Comparison of ENCODE assay signal across 21 cellular contexts in the genomic region with DNA sequence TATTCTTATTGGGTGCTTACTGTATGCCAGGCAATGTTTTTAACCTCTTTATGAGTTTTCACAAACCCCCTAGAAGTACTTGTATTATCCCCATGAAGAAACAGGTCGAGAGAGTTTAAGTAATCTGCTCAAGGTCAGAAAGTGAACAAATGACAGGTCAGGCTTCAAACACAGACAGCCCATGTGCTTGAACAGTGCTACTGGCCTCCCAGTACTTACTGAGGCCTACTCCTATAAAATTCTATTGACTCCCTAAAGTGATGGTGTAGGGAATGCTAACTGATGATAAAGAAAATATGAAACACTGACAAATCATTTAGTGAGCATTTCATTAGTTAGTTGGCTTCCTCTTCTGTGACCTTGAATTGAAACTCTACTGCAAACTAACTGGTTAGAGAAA. TPM values are rescaled to one million over a fixed set of nuclear protein-coding genes. Genes with fewer than 3 reads are reported as not detected.
DNase-seq lines count a peak whose midpoint lies in the region; ATAC-seq and TF ChIP-seq lines count a peak whose summit lies in the region.
"Had no signal": no experiment of that assay in that cellular context is flagged by ENCODE, and none has a peak within 500 bp of the region (broad histone marks: within the 10 kb centered on the region; RNA-seq: fewer than 3 reads in every experiment).

No MANE protein-coding gene starts in this region.

- 42 to 59% (median 47%) methylated on average over 1 of the region's 1 CpG for WGBS in heart left ventricle, 4 donors
- 68% methylated on average over 1 of the region's 1 CpG for WGBS in prostate gland

- TF ChIP-seq CTCF in heart left ventricle (IDR thresholded peaks at IDR 0.05) = no peak
- TF ChIP-seq CTCF in neutrophil (IDR thresholded peaks at IDR 0.05) = no peak
- TF ChIP-seq CTCF in prostate gland (IDR thresholded peaks at IDR 0.05) = no peak

- H3K9me3 ChIP-seq in heart left ventricle (no peaks in the 10 kb centered on the region), neutrophil (no peaks in the 10 kb centered on the region), prostate gland (no peaks in the 10 kb centered on the region)
- H3K9me3 ChIP-seq: pancreas, thoracic aorta had no signal

- POLR2A ChIA-PET in activated naive CD8-positive, alpha-beta T cell treated with anti-CD3 and anti-CD28 coated beads, Interleukin-2, amount 10 ng/mL, durations not matched to agents 7 days and 5 days (lab: Charles Lee) = no interaction called here

- peak overlapping the region in 8 of 12 donors; percentile 30 to 97 (median 56) for H3K27ac ChIP-seq in heart left ventricle
- peak overlapping the region; percentile 15 for H3K27ac ChIP-seq in neutrophil
- H3K27ac ChIP-seq in prostate gland = no peak overlapping the region
- H3K27ac ChIP-seq: thoracic aorta had no signal

- peaks cover 6 to 16% (median 8%) of the 10 kb centered on the region in 3 donors for H3K4me1 Mint-ChIP-seq in IgD-negative memory B cell
- peaks cover 13% of the 10 kb centered on the region for H3K4me1 Mint-ChIP-seq in activated naive CD8-positive, alpha-beta T cell treated with anti-CD3 and anti-CD28 coated beads, Interleukin-2, amount 10 ng/mL, durations not matched to agents 7 days and 5 days

- H3K4me1 ChIP-seq in heart left ventricle (peaks cover 0 to 34% (median 15%) of the 10 kb centered on the region in 12 donors), neutrophil (ENCODE audit: control insufficient read depth in 1 of 2, insufficient read depth in 1 of 2, low read depth in 1 of 2, low read length in 1 of 2) (peaks cover 21 to 24% of the 10 kb centered on the region in 2 experiments), prostate gland (replicated peaks) (peaks cover 2% of the 10 kb centered on the region)

- H3K36me3 ChIP-seq in heart left ventricle (no peaks in the 10 kb centered on the region), neutrophil (no peaks in the 10 kb centered on the region), prostate gland (no peaks in the 10 kb centered on the region)
- H3K36me3 ChIP-seq: thoracic aorta had no signal

- ATAC-seq in heart left ventricle = no peak
- ATAC-seq in left cardiac atrium = no peak
- no peak for ATAC-seq in activated naive CD8-positive, alpha-beta T cell treated with anti-CD3 and anti-CD28 coated beads, Interleukin-2, amount 10 ng/mL, durations not matched to agents 7 days and 5 days (ENCODE audit: low read depth)
- ATAC-seq in HG02798 (IDR thresholded peaks at IDR 0.05; ENCODE audit: poor library complexity, unreplicated experiment) = no peak
- ATAC-seq: naive thymus-derived CD4-positive, alpha-beta T cell; pancreas had no signal

- H3K27me3 ChIP-seq in heart left ventricle = no peaks in the 10 kb centered on the region
- no peaks in the 10 kb centered on the region for H3K27me3 ChIP-seq in neutrophil
- H3K27me3 ChIP-seq in prostate gland (replicated peaks; ENCODE audit: insufficient read depth) = no peaks in the 10 kb centered on the region
- H3K27me3 ChIP-seq: dorsolateral prefrontal cortex, pancreas had no signal

- H3K4me3 ChIP-seq in heart left ventricle (no peak overlapping the region), neutrophil (ENCODE audit: low read depth in 1 of 2, low read length in 1 of 2) (no peak overlapping the region), prostate gland (no peak overlapping the region)
- H3K4me3 ChIP-seq: dorsolateral prefrontal cortex, pancreas, thoracic aorta had no signal

- intact Hi-C loops in heart left ventricle (cut with DNase I) (loop anchor here in 1 of 10 donors (5.0 kb wide), 1 partner anchor 39 kb away; no protein-coding TSS in a partner anchor), left cardiac atrium (cut with DNase I) (no loop called here), prostate gland (cut with DNase I) (no loop called here)

- TF ChIP-seq POLR2A in heart left ventricle (IDR thresholded peaks at IDR 0.05) = no peak
- no peak for TF ChIP-seq POLR2A in prostate gland (IDR thresholded peaks at IDR 0.05)

- DNase-seq in heart left ventricle (no peak), left cardiac atrium (no peak), NCI-H1092 (lab: John Stamatoyannopoulos, UW) (no peak), prostate gland (ENCODE audit: low spot score) (no peak)
- no peak for DNase-seq in activated naive CD8-positive, alpha-beta T cell treated with anti-CD3 and anti-CD28 coated beads, Interleukin-2, amount 10 ng/mL, durations not matched to agents 7 days and 5 days
- DNase-seq: activated CD4-positive, alpha-beta T cell treated with anti-CD3 and anti-CD28 coated beads for 48 hours; activated CD8-positive, alpha-beta memory T cell treated with anti-CD3 and anti-CD28 coated beads, Interleukin-2, amount 50 U/mL, for 4 hours; amygdala; central memory CD4-positive, alpha-beta T cell; DND-41; dorsolateral prefrontal cortex; Karpas-422; naive thymus-derived CD4-positive, alpha-beta T cell; NCI-H187 treated with DMSO at 0.1 percent for 48 hours; NCI-H69; pancreas; SHP77 treated with DMSO at 0.1 percent for 48 hours had no signal

- H3K27ac Mint-ChIP-seq in IgD-negative memory B cell = peak overlapping the region in 2 of 3 donors; percentile 41 to 92
- peak overlapping the region; percentile 40 for H3K27ac Mint-ChIP-seq in activated naive CD8-positive, alpha-beta T cell treated with anti-CD3 and anti-CD28 coated beads, Interleukin-2, amount 10 ng/mL, durations not matched to agents 7 days and 5 days

- H3K27me3 Mint-ChIP-seq in IgD-negative memory B cell = no peaks in the 10 kb centered on the region
- no peaks in the 10 kb centered on the region for H3K27me3 Mint-ChIP-seq in activated naive CD8-positive, alpha-beta T cell treated with anti-CD3 and anti-CD28 coated beads, Interleukin-2, amount 10 ng/mL, durations not matched to agents 7 days and 5 days
- H3K27me3 Mint-ChIP-seq: naive thymus-derived CD4-positive, alpha-beta T cell had no signal

- H3K9me3 Mint-ChIP-seq in IgD-negative memory B cell = no peaks in the 10 kb centered on the region
- H3K9me3 Mint-ChIP-seq in activated naive CD8-positive, alpha-beta T cell treated with anti-CD3 and anti-CD28 coated beads, Interleukin-2, amount 10 ng/mL, durations not matched to agents 7 days and 5 days = no peaks in the 10 kb centered on the region
- H3K9me3 Mint-ChIP-seq: naive thymus-derived CD4-positive, alpha-beta T cell had no signal

- peak overlapping the region in 2 of 4 donors; percentile 66 to 79 for H3K4me3 Mint-ChIP-seq in IgD-negative memory B cell
- H3K4me3 Mint-ChIP-seq in activated naive CD8-positive, alpha-beta T cell treated with anti-CD3 and anti-CD28 coated beads, Interleukin-2, amount 10 ng/mL, durations not matched to agents 7 days and 5 days = no peak overlapping the region
- H3K4me3 Mint-ChIP-seq: naive thymus-derived CD4-positive, alpha-beta T cell had no signal

- H3K36me3 Mint-ChIP-seq in IgD-negative memory B cell = no peaks in the 10 kb centered on the region
- H3K36me3 Mint-ChIP-seq in activated naive CD8-positive, alpha-beta T cell treated with anti-CD3 and anti-CD28 coated beads, Interleukin-2, amount 10 ng/mL, durations not matched to agents 7 days and 5 days = peaks cover 2% of the 10 kb centered on the region

RNA-seq across cellular contexts. Expression of a gene that starts 4.2 kb away (rescaled TPM):
- total RNA-seq in heart left ventricle = 100 to 1,000 TPM; 388 to 743 (median 512) TPM
- 100 to 1,000 TPM; 376 to 501 TPM for polyA plus RNA-seq in heart left ventricle
- total RNA-seq in left cardiac atrium = 100 to 1,000 TPM; 342 to 378 TPM
- 790 TPM for polyA plus RNA-seq in IgD-negative memory B cell
- 100 to 1,000 TPM; 309 to 312 TPM for total RNA-seq in activated naive CD8-positive, alpha-beta T cell treated with anti-CD3 and anti-CD28 coated beads, Interleukin-2, amount 10 ng/mL, durations not matched to agents 7 days and 5 days
- 100 to 1,000 TPM; 339 to 523 TPM for total RNA-seq in prostate gland

RNA-seq across cellular contexts. Expression of a gene that starts 27.0 kb away (rescaled TPM):
- total RNA-seq in heart left ventricle = 10 to 100 TPM; 14.9 to 31.2 (median 24.5) TPM
- 10 to 100 TPM; 16.2 to 27.0 TPM for polyA plus RNA-seq in heart left ventricle
- 10 to 100 TPM; 23.3 to 28.3 TPM for total RNA-seq in left cardiac atrium
- 71.9 TPM for polyA plus RNA-seq in IgD-negative memory B cell
- 10 to 100 TPM; 52.1 to 59.0 TPM for total RNA-seq in activated naive CD8-positive, alpha-beta T cell treated with anti-CD3 and anti-CD28 coated beads, Interleukin-2, amount 10 ng/mL, durations not matched to agents 7 days and 5 days
- 10 to 100 TPM; 22.3 to 29.1 TPM for total RNA-seq in prostate gland

Comparison
In these comparisons a context has a peak if more than half of its experiments do, and no peak if none do; other contexts are left out.
1. H3K27ac ChIP-seq: peak in heart left ventricle (8 of 12) and neutrophil (single experiment); none in prostate gland (0 of 2).